Comparison of ENCODE assay signal across 21 cellular contexts in genomic region chr5:80934751-80935150, GRCh38. TPM values are rescaled to one million over a fixed set of nuclear protein-coding genes. Genes with fewer than 3 reads are reported as not detected.
DNase-seq lines count a peak whose midpoint lies in the region; FAIRE-seq and TF ChIP-seq lines count a peak whose summit lies in the region.
"Had no signal": no experiment of that assay in that cellular context is flagged by ENCODE, and none has a peak within 500 bp of the region (broad histone marks: within the 10 kb centered on the region; RNA-seq: fewer than 3 reads in every experiment).

No MANE protein-coding gene starts in this region.

- H2AK5ac ChIP-seq in H9 (ENCODE audit: insufficient read length, low read length), result no peak overlapping the region
- no peak overlapping the region for H2AK5ac ChIP-seq in H1 (ENCODE audit: low read depth, low read length)

- H3K9me3 ChIP-seq in Caco-2, result no peaks in the 10 kb centered on the region
- H3K9me3 ChIP-seq in H9 (ENCODE audit: control insufficient read depth, low read depth, low read length), result no peaks in the 10 kb centered on the region
- H3K9me3 ChIP-seq in H1 (ENCODE audit: insufficient read depth in 2 of 2, low read depth in 1 of 2, low read length in 1 of 2), result no peaks in the 10 kb centered on the region
- H3K9me3 ChIP-seq: Peyer's patch had no signal

- H2BK12ac ChIP-seq in H9 (ENCODE audit: insufficient read length, low read depth, low read length) (no peak overlapping the region), H1 (ENCODE audit: low read depth, low read length) (no peak overlapping the region)

- H3K23ac ChIP-seq in H9 (ENCODE audit: insufficient read length, low read depth, low read length) (no peak overlapping the region), H1 (ENCODE audit: insufficient read length) (no peak overlapping the region)

- H2BK15ac ChIP-seq in H9 (ENCODE audit: low read depth, low read length) (no peak overlapping the region), H1 (ENCODE audit: low read length) (no peak overlapping the region)

- H2BK5ac ChIP-seq in H9 (ENCODE audit: insufficient read length, low read length) (no peak overlapping the region), H1 (ENCODE audit: low read depth, low read length) (no peak overlapping the region)

- H2BK120ac ChIP-seq in H9 (ENCODE audit: low read depth, low read length, poor library complexity, severe bottlenecking) (no peak overlapping the region), H1 (replicated peaks; ENCODE audit: low read depth, low read length) (no peak overlapping the region)

- peak; percentile 9 to 45 for TF ChIP-seq CTCF in Caco-2 (IDR thresholded peaks at IDR 0.05; ENCODE audit: insufficient read depth in 1 of 2, low read depth in 1 of 2, low read length in 1 of 2, severe bottlenecking in 1 of 2, unreplicated experiment in 1 of 2)
- peak; percentile 47; the same call in 2 of the 3 replicates for TF ChIP-seq CTCF in H9 (conservative IDR thresholded peaks at IDR 0.05)
- TF ChIP-seq CTCF in H1 (IDR thresholded peaks at IDR 0.05; ENCODE audit: control extremely low read depth in 1 of 3, insufficient read depth in 1 of 3, low read depth in 1 of 3, low read length in 3 of 3), result peak; percentile 21 to 53 (median 36)
- TF ChIP-seq CTCF in MCF 10A (IDR thresholded peaks at IDR 0.05; ENCODE audit: unreplicated experiment), result no peak

- DNase-seq in Caco-2, result no peak
- peak; percentile 56 for DNase-seq in H9
- no peak for DNase-seq in H1 (ENCODE audit: low read depth in 1 of 2, low spot score in 2 of 2)
- DNase-seq in iPS-NIHi11 (ENCODE audit: low spot score), result peak; percentile 25
- no peak for DNase-seq in KBM-7
- DNase-seq in SW 1271 (lab: John Stamatoyannopoulos, UW), result no peak
- DNase-seq in MCF 10A (ENCODE audit: unreplicated experiment), result no peak
- DNase-seq: NCI-H1092, NCI-H1417 treated with DMSO at 0.1 percent for 48 hours, NCI-H1694 treated with DMSO at 0.1 percent for 48 hours, NCI-H2081, NCI-H226, NCI-H510A, NCI-H69, Peyer's patch, SIG-M5 had no signal

- H3K36me3 ChIP-seq in Caco-2 (ENCODE audit: control insufficient read depth, insufficient read depth, low read length) (no peaks in the 10 kb centered on the region), H1 (ENCODE audit: control insufficient read depth in 2 of 4, insufficient read depth in 4 of 4, low read length in 3 of 4) (no peaks in the 10 kb centered on the region)
- H3K36me3 ChIP-seq: Peyer's patch had no signal

- no peaks in the 10 kb centered on the region for H4K20me1 ChIP-seq in H9 (ENCODE audit: control insufficient read depth, insufficient read depth, insufficient read length)
- H4K20me1 ChIP-seq in H1 (replicated peaks in 1 of 2; ENCODE audit: control insufficient read depth in 1 of 2, insufficient read depth in 2 of 2, low read length in 2 of 2), result no peaks in the 10 kb centered on the region

- peaks cover 4% of the 10 kb centered on the region; the same call in 1 of the 2 replicates for H3K4me1 ChIP-seq in Caco-2
- no peaks in the 10 kb centered on the region for H3K4me1 ChIP-seq in H9 (ENCODE audit: insufficient read depth, low read length)
- no peaks in the 10 kb centered on the region for H3K4me1 ChIP-seq in H1 (replicated peaks in 1 of 4; ENCODE audit: control insufficient read depth in 3 of 4, insufficient read depth in 4 of 4, low read length in 3 of 4)
- H3K4me1 ChIP-seq: Peyer's patch had no signal

- H3K79me2 ChIP-seq in H9 (ENCODE audit: insufficient read depth, low read length), result no peaks in the 10 kb centered on the region; the same call in 1 of the 2 replicates
- H3K79me2 ChIP-seq in H1 (ENCODE audit: control insufficient read depth in 1 of 2, insufficient read depth in 2 of 2, low read length in 2 of 2), result no peaks in the 10 kb centered on the region

- no peaks in the 10 kb centered on the region for H3K27me3 Mint-ChIP-seq in Caco-2 (ENCODE audit: insufficient read depth, unreplicated experiment)
- no peaks in the 10 kb centered on the region for H3K27me3 Mint-ChIP-seq in H9 (ENCODE audit: low read depth)
- no peaks in the 10 kb centered on the region for H3K27me3 Mint-ChIP-seq in MCF 10A (ENCODE audit: insufficient read depth, unreplicated experiment)

- no peaks in the 10 kb centered on the region for H3K36me3 Mint-ChIP-seq in Caco-2 (ENCODE audit: insufficient read depth, unreplicated experiment)
- H3K36me3 Mint-ChIP-seq in H9 (ENCODE audit: insufficient read depth in 1 of 3, low read depth in 3 of 3), result no peaks in the 10 kb centered on the region
- no peaks in the 10 kb centered on the region for H3K36me3 Mint-ChIP-seq in MCF 10A (ENCODE audit: insufficient read depth, unreplicated experiment)

- H3K4me2 ChIP-seq in H9 (ENCODE audit: insufficient read depth, insufficient read length, low read length), result no peak overlapping the region
- no peak overlapping the region for H3K4me2 ChIP-seq in H1 (ENCODE audit: insufficient read depth in 1 of 2, low read depth in 2 of 2, low read length in 2 of 2)

- H3K4me1 Mint-ChIP-seq in Caco-2 (ENCODE audit: low read depth, unreplicated experiment) (peaks cover 8% of the 10 kb centered on the region), H9 (peaks cover 6 to 17% of the 10 kb centered on the region in 2 experiments; a peak in 3 of 4 replicates), MCF 10A (ENCODE audit: insufficient read depth, unreplicated experiment) (no peaks in the 10 kb centered on the region)

- BruUV-seq in Caco-2 (replicated peaks; lab: Mats Ljungman, UMichigan) (no TSS peak), MCF 10A (replicated peaks; lab: Mats Ljungman, UMichigan) (no TSS peak)

- H3K27ac Mint-ChIP-seq in Caco-2 (ENCODE audit: unreplicated experiment) (no peak overlapping the region), H9 (no peak overlapping the region), MCF 10A (ENCODE audit: low read depth, unreplicated experiment) (no peak overlapping the region)

- no peak overlapping the region for H3K18ac ChIP-seq in H9 (ENCODE audit: insufficient read length, low read depth, low read length)
- no peak overlapping the region for H3K18ac ChIP-seq in H1 (ENCODE audit: extremely low read depth, low read length)

- no peak for FAIRE-seq in H1 (lab: Jason Lieb, UNC)
- FAIRE-seq: D721Med, G401.6, K562 had no signal

- no peak for TF ChIP-seq EP300 in H1 (IDR thresholded peaks at IDR 0.05; ENCODE audit: borderline replicate concordance in 1 of 2, low read depth in 2 of 2, low read length in 2 of 2)

- intact Hi-C loops in Caco-2 (cut with micrococcal nuclease; ENCODE audit: unreplicated experiment) (loop anchor here (2.0 kb wide), 1 partner anchor 174 kb away; no protein-coding TSS in a partner anchor), MCF 10A (cut with micrococcal nuclease) (no loop called here)

- H3K27ac ChIP-seq in H9 (ENCODE audit: insufficient read length, low read depth, low read length) (no peak overlapping the region), H1 (ENCODE audit: low read depth, low read length) (no peak overlapping the region)
- H3K27ac ChIP-seq: Peyer's patch, SK-N-MC had no signal

- CTCF ChIA-PET in Caco-2 (lab: Charles Lee) (interaction anchor here (1.1 kb wide), 1 partner anchor 13 kb away, joined by 3 read pairs; no protein-coding TSS in a partner anchor), H1 (lab: Charles Lee; ENCODE audit: partially characterized antibody) (interaction anchor here (0.7 to 3.1 kb wide), 28 partner anchors 8 to 438 kb away, joined by 3 to 29 read pairs (median 4); no protein-coding TSS in a partner anchor), MCF 10A (lab: Yijun Ruan, JAX) (interaction anchor here (3.0 kb wide), 1 partner anchor 173 kb away, joined by 9 read pairs; no protein-coding TSS in a partner anchor)

- H3K79me1 ChIP-seq in H9 (ENCODE audit: insufficient read depth, low read depth, low read length, poor library complexity, severe bottlenecking) (no peaks in the 10 kb centered on the region), H1 (ENCODE audit: low read depth, low read length) (no peaks in the 10 kb centered on the region)

- TF ChIP-seq RAD21 in H1 (IDR thresholded peaks at IDR 0.05 in 1 of 2, conservative IDR thresholded peaks at IDR 0.05 in 1 of 2; ENCODE audit: low read depth in 2 of 2, low read length in 2 of 2), result peak; percentile 54 to 71

- H2AFZ ChIP-seq in H9 (ENCODE audit: low read length) (no peak overlapping the region), H1 (ENCODE audit: low read length) (no peak overlapping the region)

- no peak for TF ChIP-seq POLR2A in H1 (IDR thresholded peaks at IDR 0.05; ENCODE audit: control extremely low read depth in 1 of 2, low read depth in 2 of 2, low read length in 2 of 2)

- POLR2A ChIA-PET in Caco-2 (lab: Charles Lee) (no interaction called here), H1 (lab: Charles Lee; ENCODE audit: partially characterized antibody) (no interaction called here), MCF 10A (lab: Yijun Ruan, JAX) (no interaction called here)

- H4K91ac ChIP-seq in H9 (ENCODE audit: insufficient read length, low read depth, low read length), result no peak overlapping the region
- no peak overlapping the region for H4K91ac ChIP-seq in H1 (replicated peaks; ENCODE audit: insufficient read length, low read length)

- H3K4ac ChIP-seq in H9 (ENCODE audit: low read depth, low read length) (no peak overlapping the region), H1 (replicated peaks; ENCODE audit: insufficient read length, low read depth, low read length) (no peak overlapping the region)

- no peaks in the 10 kb centered on the region for H3K23me2 ChIP-seq in H9 (ENCODE audit: insufficient read length, low read depth, low read length, poor library complexity, severe bottlenecking)
- no peaks in the 10 kb centered on the region for H3K23me2 ChIP-seq in H1 (ENCODE audit: low read depth, low read length)

- H2BK20ac ChIP-seq in H9 (ENCODE audit: low read depth, low read length, poor library complexity, severe bottlenecking) (no peak overlapping the region), H1 (ENCODE audit: low read length) (no peak overlapping the region)

- H3K56ac ChIP-seq in H9 (ENCODE audit: insufficient read length, low read depth, low read length) (no peak overlapping the region), H1 (replicated peaks; ENCODE audit: insufficient read length, low read depth, low read length) (no peak overlapping the region)

- H3K27me3 ChIP-seq in Caco-2 (replicated peaks; ENCODE audit: control insufficient read depth, insufficient read depth, low read length) (no peaks in the 10 kb centered on the region), H9 (ENCODE audit: insufficient read depth, low read length) (no peaks in the 10 kb centered on the region), H1 (replicated peaks in 1 of 4; ENCODE audit: control insufficient read depth in 3 of 4, extremely low read depth in 1 of 4, insufficient read depth in 3 of 4, low read length in 3 of 4) (no peaks in the 10 kb centered on the region)
- H3K27me3 ChIP-seq: Peyer's patch had no signal

- H3T11ph ChIP-seq in H9 (ENCODE audit: low read length), result no peak overlapping the region

- H3K9ac ChIP-seq in H9 (ENCODE audit: extremely low read depth, insufficient read length, low read length) (no peak overlapping the region), H1 (replicated peaks in 1 of 4; ENCODE audit: extremely low read depth in 1 of 4, low read depth in 3 of 4, low read length in 3 of 4) (no peak overlapping the region)

- H4K5ac ChIP-seq in H9 (ENCODE audit: insufficient read length, low read depth, low read length) (no peak overlapping the region), H1 (ENCODE audit: insufficient read length, low read depth, low read length) (no peak overlapping the region)

- H3K4me3 Mint-ChIP-seq in Caco-2 (ENCODE audit: unreplicated experiment) (no peak overlapping the region), H9 (no peak overlapping the region), MCF 10A (ENCODE audit: unreplicated experiment) (no peak overlapping the region)

- H3K14ac ChIP-seq in H9 (ENCODE audit: insufficient read depth, low read length) (no peak overlapping the region), H1 (ENCODE audit: insufficient read length) (no peak overlapping the region)

- H3K4me3 ChIP-seq in Caco-2 (ENCODE audit: low read depth, low read length) (no peak overlapping the region), H1 (ENCODE audit: extremely low read depth in 1 of 4, insufficient read depth in 2 of 4, low read depth in 3 of 4, low read length in 4 of 4) (no peak overlapping the region)
- H3K4me3 ChIP-seq: K562, Peyer's patch, SK-N-MC had no signal

- no CpG with 5 or more reads among the region's 4 CpGs for WGBS in H9 (ENCODE audit: extremely low coverage, insufficient read length, low lambda C conversion rate)
- 84% methylated on average over 4 of the region's 4 CpGs; no CpG with 5 or more reads in 1 of the 2 experiments for WGBS in H1 (ENCODE audit: extremely low coverage in 1 of 2, insufficient coverage in 1 of 2, insufficient read length in 1 of 2, insufficient replicate concordance in 2 of 2, low coverage in 1 of 2, low lambda C conversion rate in 2 of 2, missing lambda C conversion rate in 1 of 2), 2 experiments

- in situ Hi-C loops in KBM-7 (cut with MboI; ENCODE audit: low pct_unique_long_range_greater_than_20kb, low sequenced_read_pairs), result no loop called here

- no peaks in the 10 kb centered on the region for H3K9me3 Mint-ChIP-seq in Caco-2 (ENCODE audit: unreplicated experiment)
- H3K9me3 Mint-ChIP-seq in H9, result no peaks in the 10 kb centered on the region
- no peaks in the 10 kb centered on the region for H3K9me3 Mint-ChIP-seq in MCF 10A (ENCODE audit: unreplicated experiment)

- H4K8ac ChIP-seq in H9 (replicated peaks; ENCODE audit: insufficient read length, low read depth, low read length), result no peak overlapping the region
- no peak overlapping the region for H4K8ac ChIP-seq in H1 (ENCODE audit: extremely low read depth, insufficient read depth, low read length)

RNA-seq across cellular contexts. Expression of gene RASGRF2, which starts 25.4 kb away (rescaled TPM):
- 23.1 and 23.5 TPM in 2 replicates for total RNA-seq in Caco-2 (2022)
- total RNA-seq in H9 (2021), result 11.3 and 13.5 TPM in 2 replicates
- total RNA-seq in H1 (2021; fragmentation: NEBNext Ultra II Directional; extraction: Animal tissue kit (Norgen Biotek cat#: 25700)), result 27.7 and 29.5 TPM in 2 replicates
- polyA plus RNA-seq in H1 (2011; rRNA removed), result 2.6 and 4.1 TPM in 2 replicates
- 4.4 TPM for polyA plus RNA-seq in H1 (2011; cell fraction: cytosol; rRNA removed)
- 7.7 TPM for polyA plus RNA-seq in H1 (2011; cell fraction: nucleus; rRNA removed)
- 3.4 to 5.4 TPM (median 4.5 TPM) in 4 replicates for polyA plus RNA-seq in H1 (2012, experiment 1 of 2)
- 1.3 TPM for polyA plus RNA-seq in H1 (2012, experiment 2 of 2)
- 13.9 TPM for polyA plus RNA-seq in H1 (2013, experiment 1 of 2)
- 14.2 TPM for polyA plus RNA-seq in H1 (2013, experiment 2 of 2)
- 11.6 and 15.4 TPM in 2 replicates for polyA minus RNA-seq in H1 (2011; rRNA and poly(A)+ RNA removed)
- 7.6 TPM for polyA minus RNA-seq in H1 (2011; cell fraction: cytosol; rRNA and poly(A)+ RNA removed)
- 22.3 TPM for polyA minus RNA-seq in H1 (2011; cell fraction: nucleus; rRNA and poly(A)+ RNA removed)
- not detected in 2 replicates for total RNA-seq in MCF 10A (2022)
- total RNA-seq: A172 had no signal

Comparison
In these comparisons a context has a peak if more than half of its experiments do, and no peak if none do; other contexts are left out.
1. DNase-seq: peak in H9 (single experiment) and iPS-NIHi11 (single experiment); none in Caco-2 (0 of 2), H1 (0 of 2), KBM-7 (single experiment), SW 1271 (0 of 2) and MCF 10A (single experiment).
2. RNA of gene RASGRF2, which starts 25.4 kb away (total RNA-seq): 27.7 to 29.5 TPM in H1, 23.1 to 23.5 TPM in Caco-2 and 11.3 to 13.5 TPM in H9; not detected in MCF 10A; every median in the first group is over 10 times any median in the second.